Comparison of ENCODE assay signal across 31 cellular contexts in the genomic region with DNA sequence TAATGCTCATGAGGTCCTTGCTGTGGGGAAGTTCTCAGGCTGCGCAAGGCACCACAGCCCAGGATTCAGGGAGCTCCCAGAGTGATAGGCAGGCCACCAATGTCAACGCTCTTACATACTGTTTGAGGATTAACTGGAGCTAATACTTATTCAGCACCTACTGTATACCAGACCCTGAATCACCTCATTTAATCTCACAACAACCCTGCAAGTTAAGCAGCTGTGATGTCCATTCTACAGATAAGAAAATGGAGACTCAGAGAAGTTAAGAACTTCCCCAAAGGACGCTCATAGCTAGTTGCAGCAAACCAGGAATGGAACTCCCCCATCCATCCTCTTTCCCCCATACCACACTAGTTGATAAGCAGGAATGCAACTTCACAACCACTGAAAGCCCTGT. TPM values are rescaled to one million over a fixed set of nuclear protein-coding genes. Genes with fewer than 3 reads are reported as not detected.
"Had no signal": no experiment of that assay in that cellular context is flagged by ENCODE, and none has a peak within 500 bp of the region (broad histone marks: within the 10 kb centered on the region; RNA-seq: fewer than 3 reads in every experiment).

No MANE protein-coding gene starts in this region.

- H3K9me3 ChIP-seq: adrenal gland, body of pancreas, breast epithelium had no signal

- H3K27me3 ChIP-seq: body of pancreas, breast epithelium had no signal

- H3K27ac ChIP-seq: adrenal gland, body of pancreas, breast epithelium, KMS-11, WERI-Rb-1 had no signal

- ATAC-seq: activated CD8-positive, alpha-beta memory T cell treated with anti-CD3 and anti-CD28 coated beads, Interleukin-2, amount 10 ng/mL, durations not matched to agents 7 days and 5 days; body of pancreas had no signal

- H3K4me1 ChIP-seq: adrenal gland, body of pancreas, breast epithelium had no signal

- H3K27me3 Mint-ChIP-seq: activated naive CD4-positive, alpha-beta T cell treated with anti-CD3 and anti-CD28 coated beads, Interleukin-2, amount 10 ng/mL, durations not matched to agents 7 days and 5 days; activated naive CD8-positive, alpha-beta T cell treated with anti-CD3 and anti-CD28 coated beads, Interleukin-2, amount 10 ng/mL, durations not matched to agents 7 days and 5 days had no signal

- H3K4me3 Mint-ChIP-seq: activated CD4-positive, alpha-beta memory T cell treated with anti-CD3 and anti-CD28 coated beads, Interleukin-2, amount 10 ng/mL, durations not matched to agents 7 days and 5 days; activated CD8-positive, alpha-beta memory T cell treated with anti-CD3 and anti-CD28 coated beads, Interleukin-2, amount 10 ng/mL, durations not matched to agents 7 days and 5 days; activated naive CD4-positive, alpha-beta T cell treated with anti-CD3 and anti-CD28 coated beads, Interleukin-2, amount 10 ng/mL, durations not matched to agents 7 days and 5 days; activated naive CD8-positive, alpha-beta T cell treated with anti-CD3 and anti-CD28 coated beads, Interleukin-2, amount 10 ng/mL, durations not matched to agents 7 days and 5 days had no signal

- H3K4me3 ChIP-seq: adrenal gland, body of pancreas, breast epithelium had no signal

- H3K27ac Mint-ChIP-seq: activated CD4-positive, alpha-beta memory T cell treated with anti-CD3 and anti-CD28 coated beads, Interleukin-2, amount 10 ng/mL, durations not matched to agents 7 days and 5 days; activated CD8-positive, alpha-beta memory T cell treated with anti-CD3 and anti-CD28 coated beads, Interleukin-2, amount 10 ng/mL, durations not matched to agents 7 days and 5 days; activated naive CD4-positive, alpha-beta T cell treated with anti-CD3 and anti-CD28 coated beads, Interleukin-2, amount 10 ng/mL, durations not matched to agents 7 days and 5 days had no signal

- H3K36me3 ChIP-seq: adrenal gland, breast epithelium, WERI-Rb-1 had no signal

- DNase-seq: activated CD4-positive, alpha-beta memory T cell treated with anti-CD3 and anti-CD28 coated beads, Interleukin-2, amount 10 ng/mL, durations not matched to agents 7 days and 5 days; activated CD4-positive, alpha-beta T cell treated with anti-CD3 and anti-CD28 coated beads for 1 hour; activated CD4-positive, alpha-beta T cell treated with anti-CD3 and anti-CD28 coated beads for 48 hours; activated CD4-positive, CD25-positive, alpha-beta regulatory T cell; activated CD8-positive, alpha-beta memory T cell treated with anti-CD3 and anti-CD28 coated beads for 24 hours; activated CD8-positive, alpha-beta memory T cell treated with anti-CD3 and anti-CD28 coated beads, Interleukin-2, amount 10 ng/mL, durations not matched to agents 7 days and 5 days; activated CD8-positive, alpha-beta memory T cell treated with anti-CD3 and anti-CD28 coated beads, Interleukin-2, amount 50 U/mL, for 48 hours; activated effector memory CD4-positive, alpha-beta T cell treated with Interleukin-2 at 50 U/mL for 16 hours; activated naive CD4-positive, alpha-beta T cell treated with anti-CD3 and anti-CD28 coated beads, Interleukin-2, amount 10 ng/mL, durations not matched to agents 7 days and 5 days; activated naive CD8-positive, alpha-beta T cell treated with anti-CD3 and anti-CD28 coated beads, Interleukin-2, amount 10 ng/mL, durations not matched to agents 7 days and 5 days; activated T-cell treated with anti-CD3 and anti-CD28 coated beads, Interleukin-2, amount 50 U/mL, for 48 hours; adrenal gland; body of pancreas; MM.1S; NCI-H1092; NCI-H146; NCI-H187; NCI-H2029 treated with DMSO at 0.1 percent for 48 hours; NCI-H2107; NCI-H2171; NCI-H510A; NCI-H526; NCI-H748 treated with DMSO at 0.1 percent for 48 hours; Right ventricle myocardium superior; SW 1271; T1000; WERI-Rb-1 had no signal

RNA-seq across cellular contexts. Expression of a gene that starts 25.5 kb away (rescaled TPM):
- total RNA-seq: astrocyte, LHCN-M2, Right ventricle myocardium superior had no signal
